In genomic region chr19:53520163-53520546, GRCh38 we compare ENCODE assay signal across 9 cellular contexts. TPM values are rescaled to one million over a fixed set of nuclear protein-coding genes. Genes with fewer than 3 reads are reported as not detected.
DNase-seq lines count a peak whose midpoint lies in the region; ATAC-seq and TF ChIP-seq lines count a peak whose summit lies in the region.
"Had no signal": no experiment of that assay in that cellular context is flagged by ENCODE, and none has a peak within 500 bp of the region (broad histone marks: within the 10 kb centered on the region; RNA-seq: fewer than 3 reads in every experiment).

No MANE protein-coding gene starts in this region.

- H3K4me3 ChIP-seq in GM12865 (ENCODE audit: low read depth, low read length) (peak overlapping the region; percentile 75), WI38 (ENCODE audit: low read depth, low read length) (peak overlapping the region; percentile 87), foreskin fibroblast (ENCODE audit: low read depth in 1 of 2, low read length in 2 of 2) (peak overlapping the region; percentile 77 to 87), skeletal muscle cell (ENCODE audit: low read depth, low read length) (peak overlapping the region; percentile 84)

- no peak for ATAC-seq in HG03045 (IDR thresholded peaks at IDR 0.05; ENCODE audit: unreplicated experiment)
- no peak for ATAC-seq in omental fat pad (ENCODE audit: low FRiP score)

- TF ChIP-seq CTCF in GM12865 (IDR thresholded peaks at IDR 0.05; ENCODE audit: insufficient read depth, low read depth, low read length, missing control alignments) (no peak), WI38 (IDR thresholded peaks at IDR 0.05; ENCODE audit: low read depth, low read length) (no peak), foreskin fibroblast (IDR thresholded peaks at IDR 0.05; ENCODE audit: low read depth, low read length) (no peak), omental fat pad (IDR thresholded peaks at IDR 0.05) (no peak)

- DNase-seq in GM12865 (ENCODE audit: low read depth) (no peak), foreskin fibroblast (no peak), skeletal muscle cell (ENCODE audit: low read depth) (no peak), KG1 (lab: John Stamatoyannopoulos, UW) (no peak), Kasumi-1 (lab: John Stamatoyannopoulos, UW) (no peak), omental fat pad (ENCODE audit: low spot score) (no peak)
- DNase-seq: SIG-M5 had no signal

RNA-seq across cellular contexts. Expression of gene ZNF331, which starts 17.8 kb away (rescaled TPM):
- total RNA-seq in omental fat pad: 100 to 1,000 TPM in 1 of 4 donors, 10 to 100 TPM in 3; 29.9 to 415 (median 55.0) TPM

RNA-seq across cellular contexts. Expression of gene ZNF813, which starts 52.6 kb away (rescaled TPM):
- total RNA-seq in omental fat pad: 10 to 100 TPM in 1 of 4 donors, 1 to 10 TPM in 3; 2.5 to 11.0 (median 2.9) TPM
